In genomic region chr7:51949726-51950644, GRCh38 we compare ENCODE assay signal across 17 cellular contexts.
DNase-seq lines count a peak whose midpoint lies in the region; ATAC-seq and TF ChIP-seq lines count a peak whose summit lies in the region.
"Had no signal": no experiment of that assay in that cellular context is flagged by ENCODE, and none has a peak within 500 bp of the region (broad histone marks: within the 10 kb centered on the region; RNA-seq: fewer than 3 reads in every experiment).

No MANE protein-coding gene starts in this region.

- H3K27me3 Mint-ChIP-seq in H9 (ENCODE audit: low read depth) = no peaks in the 10 kb centered on the region
- H3K27me3 Mint-ChIP-seq in glutamatergic neuron (ENCODE audit: unreplicated experiment) = peaks cover 2% of the 10 kb centered on the region
- H3K27me3 Mint-ChIP-seq: activated CD4-positive, alpha-beta T cell treated with anti-CD3 and anti-CD28 coated beads, Interleukin-2, amount 10 ng/mL, durations not matched to agents 24 days and 14 days; dendritic cell treated with granulocyte-macrophage colony-stimulating factor and Interleukin-4, amounts not matched to agents 40 ng/mL and 50 ng/mL, for 4 days had no signal

- H3K9ac ChIP-seq in H9 (ENCODE audit: extremely low read depth, insufficient read length, low read length) = no peak overlapping the region

- H3K36me3 ChIP-seq in right lobe of liver = no peaks in the 10 kb centered on the region

- H3K18ac ChIP-seq in H9 (ENCODE audit: insufficient read length, low read depth, low read length) = peak overlapping the region; percentile 61

- no peak overlapping the region for H3T11ph ChIP-seq in H9 (ENCODE audit: low read length)

- H2BK20ac ChIP-seq in H9 (ENCODE audit: low read depth, low read length, poor library complexity, severe bottlenecking) = no peak overlapping the region

- H3K36me3 Mint-ChIP-seq in H9 (ENCODE audit: insufficient read depth in 1 of 3, low read depth in 3 of 3) (peaks cover 7 to 11% (median 7%) of the 10 kb centered on the region in 3 experiments; a peak in 4 of 7 replicates), glutamatergic neuron (ENCODE audit: unreplicated experiment) (no peaks in the 10 kb centered on the region)

- H3K9me3 Mint-ChIP-seq in H9 (peaks cover 3 to 5% of the 10 kb centered on the region in 2 experiments; a peak in 3 of 5 replicates), glutamatergic neuron (ENCODE audit: unreplicated experiment) (peaks cover 4% of the 10 kb centered on the region)

- no peak overlapping the region for H4K8ac ChIP-seq in H9 (replicated peaks; ENCODE audit: insufficient read length, low read depth, low read length)

- H3K27me3 ChIP-seq in H9 (ENCODE audit: insufficient read depth, low read length) = no peaks in the 10 kb centered on the region
- H3K27me3 ChIP-seq in right lobe of liver = no peaks in the 10 kb centered on the region

- H3K23ac ChIP-seq in H9 (ENCODE audit: insufficient read length, low read depth, low read length) = no peak overlapping the region

- DNase-seq in H9 = peak; percentile 91
- DNase-seq in NCI-H748 (lab: John Stamatoyannopoulos, UW; ENCODE audit: unreplicated experiment) = peak; percentile 95
- peak; percentile 43 for DNase-seq in glutamatergic neuron
- DNase-seq in renal cortical epithelial cell (ENCODE audit: low read depth) = peak; percentile 69
- no peak for DNase-seq in right lobe of liver
- no peak for DNase-seq in occipital lobe (lab: John Stamatoyannopoulos, UW)
- DNase-seq: activated CD4-positive, alpha-beta T cell treated with anti-CD3 and anti-CD28 coated beads, Interleukin-2, amount 10 ng/mL, durations not matched to agents 24 days and 14 days; amniotic stem cell; C1 segment of cervical spinal cord; Kasumi-1; kidney; NCI-H2171 treated with DMSO at 0.1 percent for 48 hours; stimulated activated naive CD8-positive, alpha-beta T cell treated with anti-CD3 and anti-CD28 coated beads, Interleukin-15, Interleukin-2, amounts not matched to agents 100 U/mL and 50 U/mL, for 24 hours; T-helper 2 cell had no signal

- H2AFZ ChIP-seq in H9 (ENCODE audit: low read length) = no peak overlapping the region

- H4K20me1 ChIP-seq in H9 (ENCODE audit: control insufficient read depth, insufficient read depth, insufficient read length) = no peaks in the 10 kb centered on the region

- WGBS in H9 (ENCODE audit: extremely low coverage, insufficient read length, low lambda C conversion rate) = no CpG with 5 or more reads among the region's 9 CpGs
- 23% methylated on average over 9 of the region's 9 CpGs for WGBS in right lobe of liver (ENCODE audit: insufficient coverage, low coverage, low lambda C conversion rate, missing lambda C conversion rate)

- no peak overlapping the region for H3K56ac ChIP-seq in H9 (ENCODE audit: insufficient read length, low read depth, low read length)

- no peak overlapping the region for H3K4me3 ChIP-seq in right lobe of liver

- H3K4me1 ChIP-seq in H9 (ENCODE audit: insufficient read depth, low read length) (peaks cover 6% of the 10 kb centered on the region; the same call in 1 of the 2 replicates), right lobe of liver (no peaks in the 10 kb centered on the region)

- no peaks in the 10 kb centered on the region for H3K79me2 ChIP-seq in H9 (ENCODE audit: insufficient read depth, low read length)

- H4K5ac ChIP-seq in H9 (ENCODE audit: insufficient read length, low read depth, low read length) = no peak overlapping the region

- H3K4me3 Mint-ChIP-seq in H9 (peak overlapping the region; percentile 19 to 57; a peak in 4 of 5 replicates), glutamatergic neuron (ENCODE audit: unreplicated experiment) (peak overlapping the region; percentile 16)
- H3K4me3 Mint-ChIP-seq: activated CD4-positive, alpha-beta T cell treated with anti-CD3 and anti-CD28 coated beads, Interleukin-2, amount 10 ng/mL, durations not matched to agents 24 days and 14 days; activated T-helper 1 cell treated with anti-CD3 and anti-CD28 coated beads, Interleukin-12 subunit alpha, Interleukin-12 subunit beta, Interleukin-2, Interleukin-4 antibody, amounts not matched to agents 30 ng/mL and 10 ng/mL and 1 ng/mL, durations not matched to agents 14 hours and 24 hours and 36 hours; dendritic cell treated with granulocyte-macrophage colony-stimulating factor and Interleukin-4, amounts not matched to agents 40 ng/mL and 50 ng/mL, for 4 days had no signal

- no peak for ATAC-seq in right lobe of liver
- ATAC-seq in HG03432 (IDR thresholded peaks at IDR 0.05; ENCODE audit: unreplicated experiment) = no peak
- ATAC-seq: stimulated activated naive CD8-positive, alpha-beta T cell treated with anti-CD3 and anti-CD28 coated beads, Interleukin-15, Interleukin-2, amounts not matched to agents 100 U/mL and 50 U/mL, for 24 hours had no signal

- TF ChIP-seq CTCF in H9 (conservative IDR thresholded peaks at IDR 0.05) (0 out of 3 replicates have a peak, but pooled peaks have one; percentile 33), glutamatergic neuron (IDR thresholded peaks at IDR 0.05; ENCODE audit: partially characterized antibody, unreplicated experiment) (no peak), right lobe of liver (IDR thresholded peaks at IDR 0.05) (no peak)

- H3K27ac Mint-ChIP-seq in H9 (peak overlapping the region; percentile 89 to 95 (median 92)), glutamatergic neuron (ENCODE audit: unreplicated experiment) (peak overlapping the region; percentile 68)
- H3K27ac Mint-ChIP-seq: activated CD4-positive, alpha-beta T cell treated with anti-CD3 and anti-CD28 coated beads, Interleukin-2, amount 10 ng/mL, durations not matched to agents 24 days and 14 days; activated T-helper 1 cell treated with anti-CD3 and anti-CD28 coated beads, Interleukin-12 subunit alpha, Interleukin-12 subunit beta, Interleukin-2, Interleukin-4 antibody, amounts not matched to agents 30 ng/mL and 10 ng/mL and 1 ng/mL, durations not matched to agents 14 hours and 24 hours and 36 hours; dendritic cell treated with granulocyte-macrophage colony-stimulating factor and Interleukin-4, amounts not matched to agents 40 ng/mL and 50 ng/mL, for 4 days had no signal

- no peak overlapping the region for H2BK15ac ChIP-seq in H9 (ENCODE audit: low read depth, low read length)

- H4K91ac ChIP-seq in H9 (ENCODE audit: insufficient read length, low read depth, low read length) = no peak overlapping the region

- no peak overlapping the region for H3K14ac ChIP-seq in H9 (ENCODE audit: insufficient read depth, low read length)

- no peaks in the 10 kb centered on the region for H3K23me2 ChIP-seq in H9 (ENCODE audit: insufficient read length, low read depth, low read length, poor library complexity, severe bottlenecking)

- intact Hi-C loops in right lobe of liver (cut with DNase I) = no loop called here

- no peak overlapping the region for H2BK12ac ChIP-seq in H9 (ENCODE audit: insufficient read length, low read depth, low read length)

- H3K4ac ChIP-seq in H9 (ENCODE audit: low read depth, low read length) = no peak overlapping the region

- H3K27ac ChIP-seq in H9 (ENCODE audit: insufficient read length, low read depth, low read length) (peak overlapping the region; percentile 90), right lobe of liver (no peak overlapping the region)

- no peak overlapping the region for H2BK5ac ChIP-seq in H9 (ENCODE audit: insufficient read length, low read length)

- H3K4me1 Mint-ChIP-seq in H9 (peaks cover 38 to 49% of the 10 kb centered on the region in 2 experiments), glutamatergic neuron (ENCODE audit: low read depth, unreplicated experiment) (peaks cover 13% of the 10 kb centered on the region)
- H3K4me1 Mint-ChIP-seq: activated CD4-positive, alpha-beta T cell treated with anti-CD3 and anti-CD28 coated beads, Interleukin-2, amount 10 ng/mL, durations not matched to agents 24 days and 14 days had no signal

- H3K79me1 ChIP-seq in H9 (ENCODE audit: insufficient read depth, low read depth, low read length, poor library complexity, severe bottlenecking) = no peaks in the 10 kb centered on the region

- H2BK120ac ChIP-seq in H9 (ENCODE audit: low read depth, low read length, poor library complexity, severe bottlenecking) = no peak overlapping the region

- H3K4me2 ChIP-seq in H9 (ENCODE audit: insufficient read depth, insufficient read length, low read length) = peak overlapping the region; percentile 22

- no peaks in the 10 kb centered on the region for H3K9me3 ChIP-seq in H9 (ENCODE audit: control insufficient read depth, low read depth, low read length)
- H3K9me3 ChIP-seq in right lobe of liver = no peaks in the 10 kb centered on the region

- H2AK5ac ChIP-seq in H9 (ENCODE audit: insufficient read length, low read length) = no peak overlapping the region

- TF ChIP-seq POLR2A in right lobe of liver (IDR thresholded peaks at IDR 0.05) = no peak

Comparison
In these comparisons a context has a peak if more than half of its experiments do, and no peak if none do; other contexts are left out.
1. DNase-seq: peak in H9 (single experiment), NCI-H748 (single experiment), glutamatergic neuron (single experiment) and renal cortical epithelial cell (single experiment); none in right lobe of liver (0 of 3) and occipital lobe (single experiment).